8 cellular contexts compared by ENCODE assay signal in genomic region chr17:77106874-77107358, GRCh38. TPM values are rescaled to one million over a fixed set of nuclear protein-coding genes. Genes with fewer than 3 reads are reported as not detected.
A peak's percentile ranks its signal among the peaks of the same experiment; 100 is the strongest.
DNase-seq lines count a peak whose midpoint lies in the region; ATAC-seq and TF ChIP-seq lines count a peak whose summit lies in the region.

No MANE protein-coding gene starts in this region.

- DNase-seq in GM10248 (ENCODE audit: extremely low spot score) (peak; percentile 37), NCI-H1417 (lab: John Stamatoyannopoulos, UW) (peak; percentile 46 to 86 (median 69)), germinal center (ENCODE audit: low spot score) (peak; percentile 70), NK-92 (lab: John Stamatoyannopoulos, UW; ENCODE audit: unreplicated experiment) (no peak), omental fat pad (ENCODE audit: low spot score) (no peak), vagina (ENCODE audit: extremely low spot score in 2 of 2) (no peak)

- H3K27me3 ChIP-seq in vagina = no peaks in the 10 kb centered on the region

- intact Hi-C loops in vagina (cut with DNase I) = no loop called here

- peaks cover 40% of the 10 kb centered on the region for H3K4me1 ChIP-seq in vagina

- ATAC-seq in GM19035 (IDR thresholded peaks at IDR 0.05; ENCODE audit: unreplicated experiment) (peak; percentile 32), omental fat pad (ENCODE audit: low FRiP score) (no peak), HG02571 (IDR thresholded peaks at IDR 0.05; ENCODE audit: unreplicated experiment) (no peak)

- no peaks in the 10 kb centered on the region for H3K36me3 ChIP-seq in vagina

- no peak for TF ChIP-seq CTCF in GM10248 (IDR thresholded peaks at IDR 0.05; ENCODE audit: control extremely low read depth, extremely low read depth, low read depth, missing control alignments)
- no peak for TF ChIP-seq CTCF in omental fat pad (IDR thresholded peaks at IDR 0.05)
- no peak for TF ChIP-seq CTCF in vagina (IDR thresholded peaks at IDR 0.05)

- H3K9me3 ChIP-seq in vagina = no peaks in the 10 kb centered on the region

- TF ChIP-seq POLR2A in vagina (IDR thresholded peaks at IDR 0.05) = no peak

- no peak overlapping the region for H3K4me3 ChIP-seq in vagina

- no peak overlapping the region for H3K27ac ChIP-seq in vagina

- POLR2A ChIA-PET in GM10248 (lab: Yijun Ruan, JAX) = interaction anchor here (2.5 kb wide), 1 partner anchor 33 kb away, joined by 8 read pairs; the partner anchor contains the start of gene SEC14L1

- CTCF ChIA-PET in GM10248 (lab: Yijun Ruan, JAX) = interaction anchor here (0.9 to 1.8 kb wide), 10 partner anchors 9 to 141 kb away, joined by 3 to 8 read pairs (median 4); no protein-coding TSS in a partner anchor

RNA-seq across cellular contexts. Expression of gene SEC14L1, which starts 33.9 kb away (rescaled TPM):
- 100 to 1,000 TPM in 3 of 4 donors, 10 to 100 TPM in 1; 72.8 to 330 (median 113) TPM for total RNA-seq in omental fat pad
- total RNA-seq in vagina = 40.5 TPM

Comparison
In these comparisons a context has a peak if more than half of its experiments do, and no peak if none do; other contexts are left out.
1. DNase-seq: peak in GM10248 (single experiment), NCI-H1417 (3 of 3) and germinal center (single experiment); none in NK-92 (single experiment), omental fat pad (single experiment) and vagina (0 of 2).